In the genomic region with DNA sequence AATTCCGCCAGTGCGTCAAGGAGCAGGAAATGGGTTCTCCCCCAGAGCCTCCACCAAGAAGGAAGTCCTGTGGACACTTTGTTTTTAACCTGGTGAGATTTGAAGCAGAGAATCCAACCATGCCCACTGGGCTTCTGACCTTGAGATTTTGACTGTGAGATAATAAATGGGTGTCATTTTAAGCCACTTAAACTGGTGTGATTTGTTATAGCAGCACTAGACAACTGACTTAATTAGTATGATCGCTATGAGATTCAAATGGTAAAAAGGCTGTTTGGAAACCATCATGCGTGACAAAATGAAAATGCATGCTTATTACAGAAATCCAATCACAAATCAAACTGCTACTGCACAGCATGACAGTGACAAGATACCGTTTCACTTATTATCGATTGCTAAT, we compare ENCODE assay signal across 23 cellular contexts.
DNase-seq lines count a peak whose midpoint lies in the region; TF ChIP-seq lines count a peak whose summit lies in the region.
"Had no signal": no experiment of that assay in that cellular context is flagged by ENCODE, and none has a peak within 500 bp of the region (broad histone marks: within the 10 kb centered on the region; RNA-seq: fewer than 3 reads in every experiment).

No MANE protein-coding gene starts in this region.

- no peak overlapping the region for H3K4me3 ChIP-seq in brain microvascular endothelial cell (ENCODE audit: low read depth, low read length)
- H3K4me3 ChIP-seq: A549; BLaER1 treated with 17β-estradiol and CSF1 and Interleukin-3, amounts not matched to agents 10 nM and 100 nM; GM12878; GM23248 had no signal

- DNase-seq in NCI-H748 (lab: John Stamatoyannopoulos, UW; ENCODE audit: unreplicated experiment) (peak; percentile 8), NCI-H748 treated with DMSO at 0.1 percent for 48 hours (lab: John Stamatoyannopoulos, UW) (no peak), Kasumi-1 (lab: John Stamatoyannopoulos, UW) (peak; percentile 40 to 57), NCI-H1417 treated with DMSO at 0.1 percent for 48 hours (lab: John Stamatoyannopoulos, UW) (peak; percentile 1), NCI-H69 (lab: John Stamatoyannopoulos, UW) (peak; percentile 54), brain microvascular endothelial cell (no peak), NCI-H510A treated with DMSO at 0.1 percent for 48 hours (lab: John Stamatoyannopoulos, UW) (no peak)
- DNase-seq: 8988T; ACHN; AML-193; BE2C; CD4-positive, alpha-beta T cell; CD8-positive, alpha-beta memory T cell; DMS 273 treated with DMSO at 0.1 percent for 48 hours; DMS79; EL; GDM1; GM23248; H7; HCEC 1CT had no signal

- H3K27me3 ChIP-seq in brain microvascular endothelial cell (replicated peaks): no peaks in the 10 kb centered on the region
- H3K27me3 ChIP-seq: BE2C; BLaER1 treated with 17β-estradiol and CSF1 and Interleukin-3, amounts not matched to agents 10 nM and 100 nM had no signal

- H3K27ac ChIP-seq in brain microvascular endothelial cell: no peak overlapping the region
- H3K27ac ChIP-seq: A549; BLaER1 treated with 17β-estradiol and CSF1 and Interleukin-3, amounts not matched to agents 10 nM and 100 nM; GM23248 had no signal

- H3K36me3 ChIP-seq in brain microvascular endothelial cell (replicated peaks): no peaks in the 10 kb centered on the region
- H3K36me3 ChIP-seq: BE2C; BLaER1 treated with 17β-estradiol and CSF1 and Interleukin-3, amounts not matched to agents 10 nM and 100 nM had no signal

- TF ChIP-seq CTCF in brain microvascular endothelial cell (IDR thresholded peaks at IDR 0.05; ENCODE audit: low read depth, low read length, missing control alignments): no peak

- in situ Hi-C loops in brain microvascular endothelial cell (cut with HindIII; ENCODE audit: low pct_ligation_motif_present, low sequenced_read_pairs): no loop called here

Comparison
In these comparisons a context has a peak if more than half of its experiments do, and no peak if none do; other contexts are left out.
1. DNase-seq: peak in NCI-H748 (single experiment), Kasumi-1 (2 of 2), NCI-H1417 treated with DMSO at 0.1 percent for 48 hours (single experiment) and NCI-H69 (single experiment); none in NCI-H748 treated with DMSO at 0.1 percent for 48 hours (single experiment), brain microvascular endothelial cell (single experiment) and NCI-H510A treated with DMSO at 0.1 percent for 48 hours (single experiment).